Comparison of ENCODE assay signal across 14 cellular contexts in genomic region chr11:11579012-11579755, GRCh38. TPM values are rescaled to one million over a fixed set of nuclear protein-coding genes. Genes with fewer than 3 reads are reported as not detected.
DNase-seq lines count a peak whose midpoint lies in the region; ATAC-seq and TF ChIP-seq lines count a peak whose summit lies in the region.
"Had no signal": no experiment of that assay in that cellular context is flagged by ENCODE, and none has a peak within 500 bp of the region (broad histone marks: within the 10 kb centered on the region; RNA-seq: fewer than 3 reads in every experiment).

No MANE protein-coding gene starts in this region.

- no peak overlapping the region for H3K27ac Mint-ChIP-seq in neural progenitor cell
- H3K27ac Mint-ChIP-seq: activated T-helper 2 cell treated with anti-CD3 and anti-CD28 coated beads, Interferon-gamma antibody, Interleukin-2, Interleukin-4, amounts not matched to agents 10 μg/mL and 5 μg/mL and 100 μg/mL, durations not matched to agents 14 hours and 24 hours and 36 hours; T-helper 2 cell treated with Interferon-gamma antibody and Interleukin-4, amounts not matched to agents 5 μg/mL and 100 μg/mL, for 36 hours had no signal

- no peaks in the 10 kb centered on the region for H3K27me3 ChIP-seq in neural progenitor cell

- no peaks in the 10 kb centered on the region for H3K79me2 ChIP-seq in neural progenitor cell (ENCODE audit: low read depth)

- H3K4me1 ChIP-seq in neural progenitor cell, result peaks cover 37% of the 10 kb centered on the region

- TF ChIP-seq CTCF in coronary artery (IDR thresholded peaks at IDR 0.05), result no peak
- no peak for TF ChIP-seq CTCF in neural progenitor cell (IDR thresholded peaks at IDR 0.05)

- no peaks in the 10 kb centered on the region for H4K20me1 ChIP-seq in neural progenitor cell (ENCODE audit: low read depth)

- no peaks in the 10 kb centered on the region for H3K36me3 Mint-ChIP-seq in neural progenitor cell

- H3K4me3 ChIP-seq in coronary artery (no peak overlapping the region), neural progenitor cell (no peak overlapping the region)
- H3K4me3 ChIP-seq: adrenal gland, K562 had no signal

- H3K9me3 ChIP-seq in neural progenitor cell (ENCODE audit: low read depth), result no peaks in the 10 kb centered on the region
- H3K9me3 ChIP-seq: adrenal gland had no signal

- H3K4me2 ChIP-seq in neural progenitor cell, result peak overlapping the region; percentile 23

- no peak overlapping the region for H3K9ac ChIP-seq in neural progenitor cell

- peak overlapping the region; percentile 38 for H3K4me3 Mint-ChIP-seq in neural progenitor cell
- H3K4me3 Mint-ChIP-seq: T-helper 2 cell treated with Interferon-gamma antibody and Interleukin-4, amounts not matched to agents 5 μg/mL and 100 μg/mL, for 36 hours had no signal

- no peaks in the 10 kb centered on the region for H3F3A ChIP-seq in neural progenitor cell (ENCODE audit: low read depth)

- H3K9me3 Mint-ChIP-seq in neural progenitor cell, result no peaks in the 10 kb centered on the region
- H3K9me3 Mint-ChIP-seq: activated T-helper 2 cell treated with anti-CD3 and anti-CD28 coated beads, Interferon-gamma antibody, Interleukin-2, Interleukin-4, amounts not matched to agents 10 μg/mL and 5 μg/mL and 100 μg/mL, durations not matched to agents 14 hours and 24 hours and 36 hours; T-helper 2 cell treated with Interferon-gamma antibody and Interleukin-4, amounts not matched to agents 5 μg/mL and 100 μg/mL, for 36 hours had no signal

- peak; percentile 68 for DNase-seq in G401 (ENCODE audit: low spot score)
- DNase-seq in NCI-H1105 (lab: John Stamatoyannopoulos, UW), result peak; percentile 30
- peak; percentile 66 for DNase-seq in coronary artery (ENCODE audit: low spot score)
- DNase-seq in neural progenitor cell (ENCODE audit: low spot score), result no peak
- DNase-seq in GM19238 (ENCODE audit: insufficient read length, low spot score), result no peak
- DNase-seq: central memory CD4-positive, alpha-beta T cell; NCI-H226; stimulated activated CD4-positive, alpha-beta T cell treated with anti-CD3 and anti-CD28 coated beads, Interleukin-4, amount 100 ng/mL, for 4 hours had no signal

- in situ Hi-C loops in G401 (cut with HindIII; ENCODE audit: low sequenced_read_pairs), result no loop called here

- ATAC-seq in GM19324 (IDR thresholded peaks at IDR 0.05; ENCODE audit: low FRiP score, unreplicated experiment), result no peak
- no peak for ATAC-seq in HG03520 (IDR thresholded peaks at IDR 0.05; ENCODE audit: unreplicated experiment)
- ATAC-seq: K562 had no signal

- no peaks in the 10 kb centered on the region for H3K36me3 ChIP-seq in neural progenitor cell
- H3K36me3 ChIP-seq: adrenal gland had no signal

- H2AFZ ChIP-seq in neural progenitor cell (replicated peaks), result no peak overlapping the region

- H3K27ac ChIP-seq in coronary artery, result peak overlapping the region in 1 of 2 donors; percentile 9
- no peak overlapping the region for H3K27ac ChIP-seq in neural progenitor cell
- H3K27ac ChIP-seq: adrenal gland had no signal

- peaks cover 35% of the 10 kb centered on the region for H3K4me1 Mint-ChIP-seq in neural progenitor cell

- H3K27me3 Mint-ChIP-seq in neural progenitor cell (ENCODE audit: insufficient read depth, low read depth), result peaks cover 4% of the 10 kb centered on the region

RNA-seq across cellular contexts. Expression of gene GALNT18, which starts 42.6 kb away (rescaled TPM):
- 0.06 TPM in 1 of 2 replicates, not detected in the other for total RNA-seq in G401 (2014; rRNA removed; shearing (Covaris generic))
- 2.4 and 4.0 TPM in 2 replicates for total RNA-seq in neural progenitor cell (ENCODE audit: low replicate concordance)
- total RNA-seq: K562 had no signal

Comparison
In these comparisons a context has a peak if more than half of its experiments do, and no peak if none do; other contexts are left out.
1. DNase-seq: peak in G401 (single experiment), NCI-H1105 (single experiment) and coronary artery (single experiment); none in neural progenitor cell (single experiment) and GM19238 (single experiment).